ENCODE assay signal across 15 cellular contexts in genomic region chr20:34527016-34527415, GRCh38. TPM values are rescaled to one million over a fixed set of nuclear protein-coding genes. Genes with fewer than 3 reads are reported as not detected.
DNase-seq lines count a peak whose midpoint lies in the region; ATAC-seq and TF ChIP-seq lines count a peak whose summit lies in the region.
"Had no signal": no experiment of that assay in that cellular context is flagged by ENCODE, and none has a peak within 500 bp of the region (broad histone marks: within the 10 kb centered on the region; RNA-seq: fewer than 3 reads in every experiment).

No MANE protein-coding gene starts in this region.

- no peaks in the 10 kb centered on the region for H3K27me3 ChIP-seq in PC-3 (ENCODE audit: low read length)
- no peaks in the 10 kb centered on the region for H3K27me3 ChIP-seq in mammary epithelial cell (ENCODE audit: insufficient read depth, low read length)
- H3K27me3 ChIP-seq in lung (ENCODE audit: control insufficient read depth, insufficient read depth), result no peaks in the 10 kb centered on the region
- H3K27me3 ChIP-seq: BLaER1 had no signal

- peak overlapping the region; percentile 66; the same call in 1 of the 2 replicates for H3K4me2 ChIP-seq in PC-3 (ENCODE audit: low read length)
- peak overlapping the region; percentile 60 for H3K4me2 ChIP-seq in mammary epithelial cell (ENCODE audit: insufficient read depth, low read depth, low read length)
- H3K4me2 ChIP-seq: BLaER1 had no signal

- TF ChIP-seq CTCF in PC-3 (conservative IDR thresholded peaks at IDR 0.05; ENCODE audit: low read depth, low read length), result no peak
- TF ChIP-seq CTCF in mammary epithelial cell (conservative IDR thresholded peaks at IDR 0.05 in 1 of 2, IDR thresholded peaks at IDR 0.05 in 1 of 2; ENCODE audit: extremely low read depth in 1 of 2, insufficient read depth in 1 of 2, low read depth in 1 of 2, low read length in 2 of 2), result no peak
- TF ChIP-seq CTCF in lung (IDR thresholded peaks at IDR 0.05; ENCODE audit: control extremely low read depth, extremely low read depth), result no peak
- no peak for TF ChIP-seq CTCF in WTC11 (IDR thresholded peaks at IDR 0.05)

- BruUV-seq in PC-3 (replicated peaks; lab: Mats Ljungman, UMichigan), result no TSS peak
- no TSS peak for BruUV-seq in mammary epithelial cell (replicated peaks; lab: Mats Ljungman, UMichigan)

- no peaks in the 10 kb centered on the region for H3K9me2 ChIP-seq in PC-3 (replicated peaks; ENCODE audit: low read length)

- in situ Hi-C loops in mammary epithelial cell (cut with MboI; ENCODE audit: low sequenced_read_pairs in 2 of 2), result no loop called here

- peaks cover 44% of the 10 kb centered on the region for H3K4me1 ChIP-seq in PC-3 (ENCODE audit: insufficient read depth, low read length)
- peaks cover 21% of the 10 kb centered on the region for H3K4me1 ChIP-seq in mammary epithelial cell (ENCODE audit: insufficient read depth, low read length)
- peaks cover 4 to 22% of the 10 kb centered on the region in 2 donors for H3K4me1 ChIP-seq in lung (ENCODE audit: control insufficient read depth in 2 of 2, insufficient read depth in 2 of 2, low read length in 2 of 2)

- H3K27ac ChIP-seq in PC-3 (ENCODE audit: low read length), result peak overlapping the region; percentile 84
- H3K27ac ChIP-seq in mammary epithelial cell (ENCODE audit: insufficient read depth, low read depth, low read length), result peak overlapping the region; percentile 67
- peak overlapping the region; percentile 64 to 72 for H3K27ac ChIP-seq in lung (ENCODE audit: low read depth in 1 of 2, low read length in 1 of 2)
- H3K27ac ChIP-seq: BLaER1, parathyroid adenoma had no signal

- peaks cover 33% of the 10 kb centered on the region for H3K36me3 ChIP-seq in PC-3 (ENCODE audit: low read depth, low read length)
- H3K36me3 ChIP-seq in mammary epithelial cell (ENCODE audit: insufficient read depth, low read length), result peaks cover 27% of the 10 kb centered on the region
- H3K36me3 ChIP-seq in lung (ENCODE audit: control insufficient read depth in 2 of 2, insufficient read depth in 2 of 2, low read length in 2 of 2), result peaks cover 13 to 26% of the 10 kb centered on the region in 2 donors

- H3F3A ChIP-seq in PC-3 (ENCODE audit: low read length, unreplicated experiment), result peaks cover 5% of the 10 kb centered on the region

- H3K4me3 Mint-ChIP-seq in WTC11, result no peak overlapping the region

- CTCF ChIA-PET in PC-3 (lab: Charles Lee) (interaction anchor here (0.7 kb wide), 1 partner anchor 243 kb away, joined by 3 read pairs; no protein-coding TSS in a partner anchor), mammary epithelial cell (lab: Charles Lee; ENCODE audit: low non-redundant PET) (interaction anchor here (0.9 kb wide), 1 partner anchor 165 kb away, joined by 8 read pairs; no protein-coding TSS in a partner anchor), WTC11 (lab: Charles Lee) (interaction anchor here (0.8 to 2.3 kb wide), 2 partner anchors 187 to 336 kb away, joined by 5 to 6 read pairs; no protein-coding TSS in a partner anchor)

- H3K36me3 Mint-ChIP-seq in WTC11, result peaks cover 32% of the 10 kb centered on the region

- DNase-seq in PC-3, result no peak
- DNase-seq in mammary epithelial cell, result no peak
- no peak for DNase-seq in lung (ENCODE audit: low spot score)
- DNase-seq in stimulated activated CD8-positive, alpha-beta memory T cell treated with anti-CD3 and anti-CD28 coated beads, Interleukin-4, amount 100 ng/mL, for 48 hours, result peak; percentile 9
- no peak for DNase-seq in WTC11 (ENCODE audit: low spot score)
- DNase-seq in foreskin melanocyte, result no peak
- DNase-seq: activated CD4-positive, alpha-beta T cell treated with anti-CD3 and anti-CD28 coated beads for 48 hours; mesendoderm; NCI-H1436 treated with DMSO at 0.1 percent for 48 hours; NCI-H510A treated with DMSO at 0.1 percent for 48 hours; T-helper 2 cell had no signal

- dilution Hi-C loops in mammary epithelial cell (cut with HindIII; ENCODE audit: low sequenced_read_pairs), result no loop called here

- intact Hi-C loops in PC-3 (cut with micrococcal nuclease), result no loop called here
- intact Hi-C loops in mammary epithelial cell (cut with micrococcal nuclease), result loop anchor here (10.0 kb wide), 1 partner anchor 332 kb away; no protein-coding TSS in a partner anchor

- POLR2A ChIA-PET in PC-3 (lab: Charles Lee; ENCODE audit: unreplicated experiment), result no interaction called here
- POLR2A ChIA-PET in WTC11 (lab: Charles Lee), result no interaction called here

- no peaks in the 10 kb centered on the region for H3K27me3 Mint-ChIP-seq in WTC11 (ENCODE audit: low read depth)

- H2AFZ ChIP-seq in PC-3 (ENCODE audit: low read length), result no peak overlapping the region
- H2AFZ ChIP-seq in mammary epithelial cell (ENCODE audit: low read depth, low read length), result no peak overlapping the region
- H2AFZ ChIP-seq: parathyroid adenoma had no signal

- H4K20me1 ChIP-seq in PC-3 (ENCODE audit: low read length), result peaks cover 7% of the 10 kb centered on the region
- no peaks in the 10 kb centered on the region for H4K20me1 ChIP-seq in mammary epithelial cell (ENCODE audit: insufficient read depth, low read length)

- 0 out of 2 replicates have a peak overlapping the region, but pooled peaks have one; percentile 17 for H3K4me3 ChIP-seq in PC-3 (ENCODE audit: low read length)
- H3K4me3 ChIP-seq in mammary epithelial cell (replicated peaks in 1 of 3; ENCODE audit: insufficient read depth in 1 of 3, low read depth in 2 of 3, low read length in 3 of 3), result no peak overlapping the region
- H3K4me3 ChIP-seq in lung, result no peak overlapping the region
- H3K4me3 ChIP-seq: BLaER1 had no signal

- ATAC-seq in PC-3, result no peak
- ATAC-seq in lung (ENCODE audit: insufficient read depth, low FRiP score), result no peak
- ATAC-seq in HG03342 (IDR thresholded peaks at IDR 0.05; ENCODE audit: unreplicated experiment), result no peak
- no peak for ATAC-seq in WTC11
- no peak for ATAC-seq in HG02759 (IDR thresholded peaks at IDR 0.05; ENCODE audit: unreplicated experiment)

- H3K27ac Mint-ChIP-seq in WTC11, result no peak overlapping the region; the same call in 1 of the 2 replicates

- peaks cover 8% of the 10 kb centered on the region for H3K4me1 Mint-ChIP-seq in WTC11

- H3K9me3 ChIP-seq in PC-3 (ENCODE audit: low read length), result no peaks in the 10 kb centered on the region
- no peaks in the 10 kb centered on the region for H3K9me3 ChIP-seq in mammary epithelial cell (replicated peaks; ENCODE audit: insufficient read depth, low read length)
- no peaks in the 10 kb centered on the region for H3K9me3 ChIP-seq in lung (ENCODE audit: control insufficient read depth in 2 of 2, insufficient read depth in 1 of 2, low read length in 1 of 2)
- H3K9me3 ChIP-seq: BLaER1 had no signal

- H3K79me2 ChIP-seq in PC-3 (ENCODE audit: low read length) (peaks cover 42% of the 10 kb centered on the region), mammary epithelial cell (ENCODE audit: insufficient read depth, low read length) (peaks cover 75% of the 10 kb centered on the region)

- 77% methylated on average over 6 of the region's 10 CpGs for WGBS in mammary epithelial cell (ENCODE audit: low coverage, missing lambda C conversion rate)
- 90 to 93% methylated on average over 10 of the region's 10 CpGs for WGBS in lung, 2 donors

- no peaks in the 10 kb centered on the region for H3K9me3 Mint-ChIP-seq in WTC11

- peak overlapping the region; percentile 64; the same call in 1 of the 2 replicates for H3K9ac ChIP-seq in PC-3 (ENCODE audit: low read length)
- peak overlapping the region; percentile 45 for H3K9ac ChIP-seq in mammary epithelial cell (ENCODE audit: insufficient read depth, low read length)
- H3K9ac ChIP-seq: BLaER1, parathyroid adenoma had no signal

TF ChIP-seq in WTC11, 78 proteins besides CTCF, POLR2A, EP300 and RAD21 (continues in another document):
- no peak for TF ChIP-seq CDX4 (CRISPR knock-in tag; IDR thresholded peaks at IDR 0.05; ENCODE audit: borderline replicate concordance)
- TF ChIP-seq ZNF317 (CRISPR knock-in tag; IDR thresholded peaks at IDR 0.05; ENCODE audit: borderline replicate concordance, low read depth), result no peak
- no peak for TF ChIP-seq E2F5 (CRISPR knock-in tag; IDR thresholded peaks at IDR 0.05)

RNA-seq across cellular contexts. Expression of gene DYNLRB1, which starts 10.8 kb away (rescaled TPM):
- 153 and 177 TPM in 2 replicates for total RNA-seq in PC-3 (2014; rRNA removed)
- 10 to 100 TPM; 55.5 to 95.6 TPM for total RNA-seq in mammary epithelial cell
- polyA plus RNA-seq in mammary epithelial cell, result 230 TPM
- polyA minus RNA-seq in mammary epithelial cell, result 158 TPM
- 100 to 1,000 TPM in 1 of 2 donors, 10 to 100 TPM in 1; 77.3 to 135 TPM for total RNA-seq in lung
- 100 to 1,000 TPM; 177 to 433 TPM for polyA plus RNA-seq in lung
- total RNA-seq in WTC11 (2021), result 99.3 to 126 TPM (median 115 TPM) in 3 replicates

RNA-seq across cellular contexts. Expression of gene MAP1LC3A, which starts 31.5 kb away (rescaled TPM):
- total RNA-seq in PC-3 (2014; rRNA removed) (0.22 and 2.7 TPM in 2 replicates), mammary epithelial cell (10 to 100 TPM in 1 of 2 donors, 1 to 10 TPM in 1; 9.4 to 18.5 TPM), lung (10 to 100 TPM; 30.1 to 30.7 TPM), WTC11 (2021) (7.5 to 12.1 TPM (median 11.3 TPM) in 3 replicates)
- polyA plus RNA-seq in mammary epithelial cell (2.5 TPM), lung (10 to 100 TPM; 44.8 to 67.6 TPM)
- not detected for polyA minus RNA-seq in mammary epithelial cell
